ENCODE assay signal across 28 cellular contexts in the genomic region with DNA sequence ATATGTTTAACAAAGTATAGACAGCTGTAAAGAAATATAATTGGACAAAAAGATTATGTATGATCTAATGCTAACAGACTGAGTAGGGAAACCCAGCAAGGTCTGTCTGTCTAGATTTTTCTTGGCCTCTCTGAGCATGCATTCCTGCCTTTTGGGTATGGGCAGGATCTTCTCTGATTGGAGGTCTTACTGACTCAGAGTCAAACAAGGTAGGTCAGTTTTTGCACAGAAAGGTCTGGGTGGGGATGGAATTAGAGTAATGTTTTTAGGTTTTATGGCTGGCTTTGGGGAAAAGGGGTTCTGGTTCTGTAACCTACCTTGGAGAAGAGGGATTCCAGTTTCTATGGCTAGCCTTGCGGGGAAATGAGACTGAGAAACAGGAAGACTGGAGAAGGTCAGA.
DNase-seq lines count a peak whose midpoint lies in the region; ATAC-seq, FAIRE-seq and TF ChIP-seq lines count a peak whose summit lies in the region.
"Had no signal": no experiment of that assay in that cellular context is flagged by ENCODE, and none has a peak within 500 bp of the region (broad histone marks: within the 10 kb centered on the region; RNA-seq: fewer than 3 reads in every experiment).

No MANE protein-coding gene starts in this region.

- H3K9me3 Mint-ChIP-seq in naive thymus-derived CD8-positive, alpha-beta T cell: no peaks in the 10 kb centered on the region
- H3K9me3 Mint-ChIP-seq: CD4-positive, alpha-beta memory T cell had no signal

- no peak for TF ChIP-seq RAD21 in K562 (CRISPR knock-in tag; conservative IDR thresholded peaks at IDR 0.05 in 1 of 2, IDR thresholded peaks at IDR 0.05 in 1 of 2)

- POLR2A ChIA-PET in K562 (lab: Yijun Ruan, JAX): interaction anchor here (0.9 kb wide), 1 partner anchor 8 kb away, joined by 3 read pairs; no protein-coding TSS in a partner anchor
- POLR2A ChIA-PET in naive thymus-derived CD8-positive, alpha-beta T cell (lab: Charles Lee): no interaction called here

- no peak overlapping the region for H3K4me2 ChIP-seq in K562 (ENCODE audit: insufficient read depth, low read length)
- H3K4me2 ChIP-seq: BLaER1, SK-N-SH had no signal

- no peak overlapping the region for H2AFZ ChIP-seq in K562 (ENCODE audit: low read depth, low read length)

- TF ChIP-seq POLR2A in K562 (conservative IDR thresholded peaks at IDR 0.05): no peak

- H3K4me3 Mint-ChIP-seq in naive thymus-derived CD8-positive, alpha-beta T cell: no peak overlapping the region
- H3K4me3 Mint-ChIP-seq: CD4-positive, alpha-beta memory T cell had no signal

- H3K27me3 ChIP-seq in cardiac muscle cell: no peaks in the 10 kb centered on the region
- no peaks in the 10 kb centered on the region for H3K27me3 ChIP-seq in K562 (ENCODE audit: control insufficient read depth in 2 of 2, insufficient read depth in 2 of 2, low read length in 2 of 2)
- H3K27me3 ChIP-seq: BLaER1 had no signal

- H3K79me2 ChIP-seq in K562 (ENCODE audit: control insufficient read depth, insufficient read depth, low read length): peaks cover 44% of the 10 kb centered on the region

- WGBS in K562 (ENCODE audit: insufficient coverage, low coverage, missing lambda C conversion rate): 80% methylated on average over 1 of the region's 1 CpG
- WGBS in mesodermal cell (ENCODE audit: insufficient coverage in 2 of 2), 2 experiments: 89 to 100% methylated on average over 1 of the region's 1 CpG

- H3K4me3 ChIP-seq in cardiac muscle cell: no peak overlapping the region
- no peak overlapping the region for H3K4me3 ChIP-seq in K562
- no peak overlapping the region for H3K4me3 ChIP-seq in mesodermal cell (ENCODE audit: extremely low read depth, insufficient read depth, low read length, poor library complexity, severe bottlenecking)
- H3K4me3 ChIP-seq: BLaER1 had no signal

- H3K9me3 ChIP-seq in cardiac muscle cell (ENCODE audit: low read depth): no peaks in the 10 kb centered on the region
- no peaks in the 10 kb centered on the region for H3K9me3 ChIP-seq in K562 (replicated peaks; ENCODE audit: control insufficient read depth, insufficient read depth, low read depth, low read length)
- H3K9me3 ChIP-seq in mesodermal cell (ENCODE audit: control insufficient read depth, low read length): no peaks in the 10 kb centered on the region
- H3K9me3 ChIP-seq: BLaER1, Caco-2, SK-N-SH had no signal

- H3K4me1 Mint-ChIP-seq in naive thymus-derived CD8-positive, alpha-beta T cell: no peaks in the 10 kb centered on the region
- H3K4me1 Mint-ChIP-seq: CD4-positive, alpha-beta memory T cell had no signal

- no peak for TF ChIP-seq CTCF in cardiac muscle cell (IDR thresholded peaks at IDR 0.05; ENCODE audit: low read depth, low read length)
- TF ChIP-seq CTCF in K562 (IDR thresholded peaks at IDR 0.05 in 2 of 3, conservative IDR thresholded peaks at IDR 0.05 in 1 of 3; ENCODE audit: insufficient read depth in 2 of 3, low read depth in 1 of 3, low read length in 3 of 3): no peak

- peak; percentile 11 for FAIRE-seq in K562 (lab: Jason Lieb, UNC)
- FAIRE-seq in GM19239 (lab: Jason Lieb, UNC): no peak
- FAIRE-seq: GM12891 had no signal

- DNase-seq in cardiac muscle cell (ENCODE audit: low read depth in 1 of 2, low spot score in 1 of 2) (no peak), left ventricle myocardium superior (no peak), K562 (ENCODE audit: extremely low read depth in 1 of 4, low spot score in 3 of 4) (no peak), GM19239 (ENCODE audit: insufficient read length, low spot score) (no peak)
- no peak for DNase-seq in naive thymus-derived CD8-positive, alpha-beta T cell
- DNase-seq: ACHN; Caco-2; CD4-positive, alpha-beta memory T cell; DMS 273 treated with DMSO at 0.1 percent for 48 hours; DMS79 treated with DMSO at 0.1 percent for 48 hours; IMR-90; MV-4-11; NCI-H1105 treated with DMSO at 0.1 percent for 48 hours; NCI-H2029 treated with DMSO at 0.1 percent for 48 hours; NCI-H226; NCI-H510A treated with DMSO at 0.1 percent for 48 hours; NCI-H774; NK-92 treated with Interleukin-12 subunit alpha and Interleukin-12 subunit beta, amount 100 ng/mL, for 24 hours; SHP77 treated with DMSO at 0.1 percent for 48 hours; SK-N-SH had no signal

- H3K27me3 Mint-ChIP-seq in naive thymus-derived CD8-positive, alpha-beta T cell: peaks cover 14 to 26% (median 19%) of the 10 kb centered on the region in 5 donors

- no peak overlapping the region; a peak in 1 of 4 replicates for H3K9ac ChIP-seq in K562 (ENCODE audit: insufficient read depth in 1 of 2, low read depth in 2 of 2, low read length in 2 of 2)
- H3K9ac ChIP-seq: BLaER1, SK-N-SH had no signal

- H3K36me3 Mint-ChIP-seq in naive thymus-derived CD8-positive, alpha-beta T cell: no peaks in the 10 kb centered on the region
- H3K36me3 Mint-ChIP-seq: CD4-positive, alpha-beta memory T cell had no signal

- no peaks in the 10 kb centered on the region; the same call in 1 of the 2 replicates for H4K20me1 ChIP-seq in K562 (replicated peaks; ENCODE audit: control insufficient read depth, insufficient read depth, low read length)
- H4K20me1 ChIP-seq: BLaER1 had no signal

- no peak overlapping the region for H3K27ac Mint-ChIP-seq in naive thymus-derived CD8-positive, alpha-beta T cell
- H3K27ac Mint-ChIP-seq: CD4-positive, alpha-beta memory T cell had no signal

- no peak for TF ChIP-seq EP300 in K562 (IDR thresholded peaks at IDR 0.05; ENCODE audit: low read length)

- BruUV-seq in K562 (replicated peaks; lab: Mats Ljungman, UMichigan): no TSS peak

- CTCF ChIA-PET in K562 (lab: Yijun Ruan, JAX; ENCODE audit: low intra/inter-chr PET ratio): no interaction called here

- intact Hi-C loops in left ventricle myocardium superior (cut with micrococcal nuclease) (no loop called here), K562 (cut with micrococcal nuclease) (no loop called here)

- H3K36me3 ChIP-seq in cardiac muscle cell (no peaks in the 10 kb centered on the region), K562 (ENCODE audit: control insufficient read depth, insufficient read depth, low read length) (peaks cover 9% of the 10 kb centered on the region; the same call in 2 of the 3 replicates), mesodermal cell (ENCODE audit: control insufficient read depth, insufficient read depth, low read length) (no peaks in the 10 kb centered on the region)
- H3K36me3 ChIP-seq: BLaER1 had no signal

- peak overlapping the region; percentile 7 for H3K27ac ChIP-seq in cardiac muscle cell
- H3K27ac ChIP-seq in K562 (ENCODE audit: extremely low read depth, low read depth, low read length): no peak overlapping the region
- H3K27ac ChIP-seq in mesodermal cell (ENCODE audit: low read depth, low read length, severe bottlenecking): peak overlapping the region; percentile 47
- H3K27ac ChIP-seq: 22Rv1, BLaER1, HL-60, RWPE1 had no signal

- in situ Hi-C loops in K562 (cut with MboI): no loop called here

- no peak for ATAC-seq in left ventricle myocardium superior
- ATAC-seq in K562: peak; percentile 24
- no peak for ATAC-seq in HG03039 (IDR thresholded peaks at IDR 0.05; ENCODE audit: unreplicated experiment)
- no peak for ATAC-seq in naive thymus-derived CD8-positive, alpha-beta T cell
- no peak for ATAC-seq in HG03469 (IDR thresholded peaks at IDR 0.05; ENCODE audit: unreplicated experiment)

- H3K9me1 ChIP-seq in K562 (ENCODE audit: control insufficient read depth, insufficient read depth, low read length): no peaks in the 10 kb centered on the region

- peaks cover 3% of the 10 kb centered on the region for H3K4me1 ChIP-seq in cardiac muscle cell (ENCODE audit: low read depth)
- peaks cover 0 to 5% of the 10 kb centered on the region in 2 experiments; a peak in 1 of 5 replicates for H3K4me1 ChIP-seq in K562 (replicated peaks in 1 of 2; ENCODE audit: control insufficient read depth in 2 of 2, insufficient read depth in 2 of 2, low read length in 2 of 2)
- H3K4me1 ChIP-seq in mesodermal cell (ENCODE audit: control insufficient read depth, insufficient read depth, low read length, poor library complexity, severe bottlenecking): no peaks in the 10 kb centered on the region
- H3K4me1 ChIP-seq: BLaER1 had no signal

TF ChIP-seq in K562, 482 proteins besides CTCF, POLR2A, EP300 and RAD21 (continues in another document):
- TF ChIP-seq, protein P1, sequence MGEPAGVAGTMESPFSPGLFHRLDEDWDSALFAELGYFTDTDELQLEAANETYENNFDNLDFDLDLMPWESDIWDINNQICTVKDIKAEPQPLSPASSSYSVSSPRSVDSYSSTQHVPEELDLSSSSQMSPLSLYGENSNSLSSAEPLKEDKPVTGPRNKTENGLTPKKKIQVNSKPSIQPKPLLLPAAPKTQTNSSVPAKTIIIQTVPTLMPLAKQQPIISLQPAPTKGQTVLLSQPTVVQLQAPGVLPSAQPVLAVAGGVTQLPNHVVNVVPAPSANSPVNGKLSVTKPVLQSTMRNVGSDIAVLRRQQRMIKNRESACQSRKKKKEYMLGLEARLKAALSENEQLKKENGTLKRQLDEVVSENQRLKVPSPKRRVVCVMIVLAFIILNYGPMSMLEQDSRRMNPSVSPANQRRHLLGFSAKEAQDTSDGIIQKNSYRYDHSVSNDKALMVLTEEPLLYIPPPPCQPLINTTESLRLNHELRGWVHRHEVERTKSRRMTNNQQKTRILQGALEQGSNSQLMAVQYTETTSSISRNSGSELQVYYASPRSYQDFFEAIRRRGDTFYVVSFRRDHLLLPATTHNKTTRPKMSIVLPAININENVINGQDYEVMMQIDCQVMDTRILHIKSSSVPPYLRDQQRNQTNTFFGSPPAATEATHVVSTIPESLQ (CRISPR knock-in tag; IDR thresholded peaks at IDR 0.05): no peak
- TF ChIP-seq, protein P2, sequence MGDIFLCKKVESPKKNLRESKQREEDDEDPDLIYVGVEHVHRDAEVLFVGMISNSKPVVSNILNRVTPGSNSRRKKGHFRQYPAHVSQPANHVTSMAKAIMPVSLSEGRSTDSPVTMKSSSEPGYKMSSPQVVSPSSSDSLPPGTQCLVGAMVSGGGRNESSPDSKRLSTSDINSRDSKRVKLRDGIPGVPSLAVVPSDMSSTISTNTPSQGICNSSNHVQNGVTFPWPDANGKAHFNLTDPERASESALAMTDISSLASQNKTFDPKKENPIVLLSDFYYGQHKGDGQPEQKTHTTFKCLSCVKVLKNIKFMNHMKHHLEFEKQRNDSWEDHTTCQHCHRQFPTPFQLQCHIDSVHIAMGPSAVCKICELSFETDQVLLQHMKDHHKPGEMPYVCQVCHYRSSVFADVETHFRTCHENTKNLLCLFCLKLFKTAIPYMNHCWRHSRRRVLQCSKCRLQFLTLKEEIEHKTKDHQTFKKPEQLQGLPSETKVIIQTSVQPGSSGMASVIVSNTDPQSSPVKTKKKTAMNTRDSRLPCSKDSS (IDR thresholded peaks at IDR 0.05; ENCODE audit: low read depth, partially characterized antibody): no peak
- TF ChIP-seq BCL6 (CRISPR knock-in tag; IDR thresholded peaks at IDR 0.05) (no peak), HSF4 (CRISPR knock-in tag; IDR thresholded peaks at IDR 0.05; ENCODE audit: borderline replicate concordance) (no peak), MAFG (tag; conservative IDR thresholded peaks at IDR 0.05) (no peak), SMAD2 (IDR thresholded peaks at IDR 0.05; ENCODE audit: low read depth, low read length) (no peak), ZSCAN29 (IDR thresholded peaks at IDR 0.05) (no peak), KLF16 (IDR thresholded peaks at IDR 0.05) (no peak)
